In the genomic region with DNA sequence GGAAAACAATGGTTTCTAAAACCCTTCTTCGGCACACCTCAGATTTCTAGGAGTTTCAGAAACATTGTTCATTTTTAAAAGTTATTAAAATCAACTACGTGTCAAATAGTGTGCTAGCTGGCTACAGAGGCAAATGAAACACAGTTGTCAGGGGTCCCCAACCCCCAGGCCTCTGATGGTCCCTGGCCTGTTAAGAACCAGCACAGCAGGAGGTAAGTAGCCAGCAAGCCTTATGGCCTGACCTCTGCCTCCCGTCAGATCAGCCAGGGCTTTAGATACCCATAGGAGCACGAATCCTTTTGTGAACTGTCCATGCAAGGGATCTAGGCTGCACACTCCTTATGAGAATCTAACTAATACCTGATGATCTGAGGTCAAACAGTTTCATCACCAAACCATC, we compare ENCODE assay signal across 16 cellular contexts.
DNase-seq lines count a peak whose midpoint lies in the region; ATAC-seq and TF ChIP-seq lines count a peak whose summit lies in the region.
"Had no signal": no experiment of that assay in that cellular context is flagged by ENCODE, and none has a peak within 500 bp of the region (broad histone marks: within the 10 kb centered on the region; RNA-seq: fewer than 3 reads in every experiment).

No MANE protein-coding gene starts in this region.

- DNase-seq in H7 (peak; percentile 0), UCSD-AML1 (lab: John Stamatoyannopoulos, UW; ENCODE audit: unreplicated experiment) (peak; percentile 3), endodermal cell (peak; percentile 48), mesendoderm (peak; percentile 2), trophoblast cell (no peak), DMS153 (lab: John Stamatoyannopoulos, UW) (no peak)
- DNase-seq in activated CD4-positive, alpha-beta T cell treated with anti-CD3 and anti-CD28 coated beads for 36 hours, result no peak
- DNase-seq: C1 segment of cervical spinal cord; Calu3; CD4-positive, alpha-beta memory T cell; COR-L47; DND-41; GDM1; H9 had no signal

- H3K4ac ChIP-seq in mesendoderm (ENCODE audit: low read depth, low read length), result no peak overlapping the region
- no peak overlapping the region for H3K4ac ChIP-seq in trophoblast cell (ENCODE audit: low read depth, low read length)

- no peak overlapping the region for H4K91ac ChIP-seq in trophoblast cell (ENCODE audit: low read depth, low read length)

- H2BK5ac ChIP-seq in mesendoderm (ENCODE audit: low read length), result no peak overlapping the region
- no peak overlapping the region for H2BK5ac ChIP-seq in trophoblast cell (ENCODE audit: low read depth, low read length, poor library complexity)

- H2AFZ ChIP-seq in trophoblast cell (ENCODE audit: insufficient read depth, low read length, poor library complexity), result no peak overlapping the region

- H3K56ac ChIP-seq in mesendoderm (ENCODE audit: low read length), result no peak overlapping the region

- CTCF ChIA-PET in activated CD4-positive, alpha-beta T cell treated with anti-CD3 and anti-CD28 coated beads for 36 hours (lab: Charles Lee), result no interaction called here

- H3K9ac ChIP-seq in endodermal cell (ENCODE audit: extremely low read depth, low read length, poor library complexity, severe bottlenecking) (no peak overlapping the region), mesendoderm (ENCODE audit: low read length) (no peak overlapping the region), trophoblast cell (ENCODE audit: low read length) (no peak overlapping the region)

- H3K14ac ChIP-seq in trophoblast cell (ENCODE audit: low read length), result no peak overlapping the region

- ATAC-seq in GM21367 (IDR thresholded peaks at IDR 0.05; ENCODE audit: unreplicated experiment), result no peak
- ATAC-seq in activated CD4-positive, alpha-beta T cell treated with anti-CD3 and anti-CD28 coated beads for 36 hours, result no peak
- ATAC-seq: HCT116 had no signal

- H2BK120ac ChIP-seq in mesendoderm (ENCODE audit: low read depth, low read length) (no peak overlapping the region), trophoblast cell (ENCODE audit: insufficient read depth, low read length, poor library complexity) (no peak overlapping the region)

- H3K4me1 Mint-ChIP-seq in endodermal cell, result peaks cover 4% of the 10 kb centered on the region
- H3K4me1 Mint-ChIP-seq in activated CD4-positive, alpha-beta T cell treated with anti-CD3 and anti-CD28 coated beads for 36 hours, result no peaks in the 10 kb centered on the region
- H3K4me1 Mint-ChIP-seq: CD4-positive, alpha-beta memory T cell had no signal

- no peaks in the 10 kb centered on the region for H3K9me3 Mint-ChIP-seq in endodermal cell
- H3K9me3 Mint-ChIP-seq in activated CD4-positive, alpha-beta T cell treated with anti-CD3 and anti-CD28 coated beads for 36 hours (ENCODE audit: low read depth), result no peaks in the 10 kb centered on the region
- H3K9me3 Mint-ChIP-seq: CD4-positive, alpha-beta memory T cell; H9 had no signal

- H2BK12ac ChIP-seq in trophoblast cell (ENCODE audit: low read length), result no peak overlapping the region

- no peak overlapping the region for H2BK15ac ChIP-seq in mesendoderm (replicated peaks; ENCODE audit: low read depth)

- H3K27ac ChIP-seq in endodermal cell (ENCODE audit: low read depth, low read length) (no peak overlapping the region), mesendoderm (ENCODE audit: low read depth, low read length) (no peak overlapping the region), trophoblast cell (ENCODE audit: low read depth, low read length) (no peak overlapping the region)

- H3K27me3 Mint-ChIP-seq in endodermal cell (ENCODE audit: insufficient read depth), result no peaks in the 10 kb centered on the region
- H3K27me3 Mint-ChIP-seq in activated CD4-positive, alpha-beta T cell treated with anti-CD3 and anti-CD28 coated beads for 36 hours, result peaks cover 3% of the 10 kb centered on the region

- no peaks in the 10 kb centered on the region for H3K27me3 ChIP-seq in H7 (ENCODE audit: control insufficient read depth, insufficient read depth, low read length)
- H3K27me3 ChIP-seq in endodermal cell (ENCODE audit: control insufficient read depth, insufficient read depth, low read length, poor library complexity, severe bottlenecking), result no peaks in the 10 kb centered on the region
- no peaks in the 10 kb centered on the region for H3K27me3 ChIP-seq in mesendoderm (ENCODE audit: insufficient read depth, low read length, poor library complexity)
- no peaks in the 10 kb centered on the region for H3K27me3 ChIP-seq in trophoblast cell (ENCODE audit: insufficient read depth, low read length)

- no peak overlapping the region for H3K4me3 Mint-ChIP-seq in endodermal cell
- H3K4me3 Mint-ChIP-seq in activated CD4-positive, alpha-beta T cell treated with anti-CD3 and anti-CD28 coated beads for 36 hours, result no peak overlapping the region
- H3K4me3 Mint-ChIP-seq: CD4-positive, alpha-beta memory T cell; H9 had no signal

- H3K79me1 ChIP-seq in mesendoderm (ENCODE audit: low read length) (no peaks in the 10 kb centered on the region), trophoblast cell (ENCODE audit: low read length) (no peaks in the 10 kb centered on the region)

- H2AK5ac ChIP-seq in mesendoderm (ENCODE audit: low read length) (no peak overlapping the region), trophoblast cell (ENCODE audit: low read length) (no peak overlapping the region)

- H3K4me2 ChIP-seq in mesendoderm (ENCODE audit: low read length), result no peak overlapping the region
- H3K4me2 ChIP-seq in trophoblast cell (ENCODE audit: low read length), result no peak overlapping the region

- no peak for TF ChIP-seq CTCF in endodermal cell (conservative IDR thresholded peaks at IDR 0.05)

- H3K23ac ChIP-seq in mesendoderm (ENCODE audit: low read length) (no peak overlapping the region), trophoblast cell (ENCODE audit: low read length) (no peak overlapping the region)

- POLR2A ChIA-PET in activated CD4-positive, alpha-beta T cell treated with anti-CD3 and anti-CD28 coated beads for 36 hours (lab: Charles Lee), result no interaction called here

- H3K4me1 ChIP-seq in endodermal cell (ENCODE audit: control insufficient read depth, insufficient read depth, low read length) (peaks cover 3% of the 10 kb centered on the region), mesendoderm (ENCODE audit: control insufficient read depth, low read depth, low read length) (no peaks in the 10 kb centered on the region), trophoblast cell (ENCODE audit: control insufficient read depth in 1 of 2, insufficient read depth in 2 of 2, low read length in 2 of 2) (no peaks in the 10 kb centered on the region)

- no peaks in the 10 kb centered on the region for H3K36me3 ChIP-seq in H7 (replicated peaks; ENCODE audit: control insufficient read depth, insufficient read depth, low read length)
- H3K36me3 ChIP-seq in endodermal cell (ENCODE audit: control insufficient read depth, insufficient read depth, low read length), result no peaks in the 10 kb centered on the region
- no peaks in the 10 kb centered on the region for H3K36me3 ChIP-seq in mesendoderm (ENCODE audit: control insufficient read depth, insufficient read depth, low read length)
- no peaks in the 10 kb centered on the region for H3K36me3 ChIP-seq in trophoblast cell (ENCODE audit: control insufficient read depth in 1 of 2, insufficient read depth in 2 of 2, low read length in 2 of 2)

- H4K12ac ChIP-seq in trophoblast cell (ENCODE audit: low read depth, low read length), result no peak overlapping the region

- no peak overlapping the region for H3K18ac ChIP-seq in mesendoderm (ENCODE audit: low read length)
- no peak overlapping the region for H3K18ac ChIP-seq in trophoblast cell (ENCODE audit: low read length)

- H3K4me3 ChIP-seq in H7 (ENCODE audit: insufficient read depth, low read depth, low read length), result no peak overlapping the region
- no peak overlapping the region for H3K4me3 ChIP-seq in endodermal cell (ENCODE audit: low read length)
- H3K4me3 ChIP-seq in mesendoderm (ENCODE audit: low read length), result no peak overlapping the region
- no peak overlapping the region for H3K4me3 ChIP-seq in trophoblast cell (ENCODE audit: low read depth, low read length)

- no peaks in the 10 kb centered on the region for H3K79me2 ChIP-seq in mesendoderm (ENCODE audit: control insufficient read depth, insufficient read depth, low read length)
- no peaks in the 10 kb centered on the region for H3K79me2 ChIP-seq in trophoblast cell (ENCODE audit: control insufficient read depth, insufficient read depth, low read length, poor library complexity)

- no peak overlapping the region for H4K5ac ChIP-seq in mesendoderm (ENCODE audit: low read length)

- 81 to 84% methylated on average over 3 to 4 of the region's 4 CpGs for WGBS in endodermal cell (ENCODE audit: insufficient coverage in 1 of 2, insufficient read length in 1 of 2), 2 experiments
- WGBS in mesendoderm (ENCODE audit: extremely low coverage, insufficient coverage, low lambda C conversion rate), result no CpG with 5 or more reads among the region's 4 CpGs
- no CpG with 5 or more reads among the region's 4 CpGs for WGBS in trophoblast cell (ENCODE audit: extremely low coverage, insufficient coverage, insufficient read length)

- H3K36me3 Mint-ChIP-seq in endodermal cell (ENCODE audit: low read depth), result no peaks in the 10 kb centered on the region
- H3K36me3 Mint-ChIP-seq in activated CD4-positive, alpha-beta T cell treated with anti-CD3 and anti-CD28 coated beads for 36 hours (ENCODE audit: low read depth), result no peaks in the 10 kb centered on the region
- H3K36me3 Mint-ChIP-seq: CD4-positive, alpha-beta memory T cell had no signal

- H3K27ac Mint-ChIP-seq in endodermal cell, result no peak overlapping the region
- H3K27ac Mint-ChIP-seq in activated CD4-positive, alpha-beta T cell treated with anti-CD3 and anti-CD28 coated beads for 36 hours, result no peak overlapping the region
- H3K27ac Mint-ChIP-seq: CD4-positive, alpha-beta memory T cell; H9 had no signal

- H4K8ac ChIP-seq in mesendoderm (ENCODE audit: low read depth, low read length) (no peak overlapping the region), trophoblast cell (ENCODE audit: low read depth, low read length) (no peak overlapping the region)

- H3K9me3 ChIP-seq in endodermal cell (ENCODE audit: control insufficient read depth, low read length) (no peaks in the 10 kb centered on the region), trophoblast cell (ENCODE audit: insufficient read depth, low read depth, low read length) (no peaks in the 10 kb centered on the region)

- intact Hi-C loops in activated CD4-positive, alpha-beta T cell treated with anti-CD3 and anti-CD28 coated beads for 36 hours (cut with DNase I, micrococcal nuclease), result no loop called here

Comparison
In these comparisons a context has a peak if more than half of its experiments do, and no peak if none do; other contexts are left out.
1. DNase-seq: peak in H7 (single experiment), UCSD-AML1 (single experiment), endodermal cell (single experiment) and mesendoderm (single experiment); none in activated CD4-positive, alpha-beta T cell treated with anti-CD3 and anti-CD28 coated beads for 36 hours (single experiment), trophoblast cell (0 of 2) and DMS153 (single experiment).